In genomic region chr22:22738959-22739585, GRCh38 we compare ENCODE assay signal across 1 cellular context.
A peak's percentile ranks its signal among the peaks of the same experiment; 100 is the strongest.
TF ChIP-seq lines count a peak whose summit lies in the region.

No MANE protein-coding gene starts in this region.

TF ChIP-seq in K562, 482 proteins besides CTCF, POLR2A, EP300 and RAD21 (continued from another document):
- 0 out of 4 replicates have a peak, but pooled peaks of 1 of the 2 experiments have one; percentile 18 for TF ChIP-seq MCM7 (IDR thresholded peaks at IDR 0.05)
- TF ChIP-seq, protein P1, sequence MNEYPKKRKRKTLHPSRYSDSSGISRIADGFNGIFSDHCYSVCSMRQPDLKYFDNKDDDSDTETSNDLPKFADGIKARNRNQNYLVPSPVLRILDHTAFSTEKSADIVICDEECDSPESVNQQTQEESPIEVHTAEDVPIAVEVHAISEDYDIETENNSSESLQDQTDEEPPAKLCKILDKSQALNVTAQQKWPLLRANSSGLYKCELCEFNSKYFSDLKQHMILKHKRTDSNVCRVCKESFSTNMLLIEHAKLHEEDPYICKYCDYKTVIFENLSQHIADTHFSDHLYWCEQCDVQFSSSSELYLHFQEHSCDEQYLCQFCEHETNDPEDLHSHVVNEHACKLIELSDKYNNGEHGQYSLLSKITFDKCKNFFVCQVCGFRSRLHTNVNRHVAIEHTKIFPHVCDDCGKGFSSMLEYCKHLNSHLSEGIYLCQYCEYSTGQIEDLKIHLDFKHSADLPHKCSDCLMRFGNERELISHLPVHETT (CRISPR knock-in tag; conservative IDR thresholded peaks at IDR 0.05 in 1 of 2, IDR thresholded peaks at IDR 0.05 in 1 of 2) = 0 out of 4 replicates have a peak, but pooled peaks of 1 of the 2 experiments have one; percentile 4
